Comparison of ENCODE assay signal across 8 cellular contexts in genomic region chr7:25851332-25852248, GRCh38.
DNase-seq lines count a peak whose midpoint lies in the region; ATAC-seq and TF ChIP-seq lines count a peak whose summit lies in the region.

No MANE protein-coding gene starts in this region.

- H3K36me3 Mint-ChIP-seq in T-helper 1 cell treated with Interleukin-12 subunit alpha and Interleukin-12 subunit beta and Interleukin-4 antibody, amounts not matched to agents 30 μg/mL and 1 μg/mL, for 36 hours (ENCODE audit: low read depth): peaks cover 2% of the 10 kb centered on the region

- no peaks in the 10 kb centered on the region for H3K9me3 ChIP-seq in GM23248 (ENCODE audit: low read depth)
- no peaks in the 10 kb centered on the region for H3K9me3 ChIP-seq in body of pancreas
- H3K9me3 ChIP-seq in sigmoid colon: no peaks in the 10 kb centered on the region

- H3K4me3 ChIP-seq in GM23248: peak overlapping the region; percentile 64
- H3K4me3 ChIP-seq in body of pancreas: no peak overlapping the region
- peak overlapping the region; percentile 34 for H3K4me3 ChIP-seq in iPS-11a (ENCODE audit: low read depth, low read length)
- peak overlapping the region in 2 of 4 donors; percentile 32 to 36 for H3K4me3 ChIP-seq in sigmoid colon

- H2AFZ ChIP-seq in GM23248: peak overlapping the region; percentile 81

- H3F3A ChIP-seq in GM23248 (ENCODE audit: insufficient read depth): peaks cover 72% of the 10 kb centered on the region

- no peaks in the 10 kb centered on the region for H3K9me2 ChIP-seq in GM23248 (ENCODE audit: insufficient read depth)

- H3K36me3 ChIP-seq in GM23248 (ENCODE audit: low read depth) (no peaks in the 10 kb centered on the region), body of pancreas (replicated peaks in 1 of 2; ENCODE audit: insufficient read depth in 1 of 2, low read depth in 2 of 2) (no peaks in the 10 kb centered on the region), sigmoid colon (no peaks in the 10 kb centered on the region)

- peak overlapping the region; percentile 77 for H3K4me3 Mint-ChIP-seq in T-helper 1 cell treated with Interleukin-12 subunit alpha and Interleukin-12 subunit beta and Interleukin-4 antibody, amounts not matched to agents 30 μg/mL and 1 μg/mL, for 36 hours

- WGBS in GM23248 (ENCODE audit: low coverage in 1 of 2, low lambda C conversion rate in 2 of 2, missing lambda C conversion rate in 2 of 2), 2 experiments: 31 to 32% methylated on average over 34 of the region's 34 CpGs
- 42% methylated on average over 34 of the region's 34 CpGs for WGBS in body of pancreas, 2 donors
- 34% methylated on average over 34 of the region's 34 CpGs for WGBS in sigmoid colon, 2 donors

- H3K4me1 ChIP-seq in GM23248 (ENCODE audit: insufficient read depth): peaks cover 82% of the 10 kb centered on the region
- H3K4me1 ChIP-seq in body of pancreas: peaks cover 43% of the 10 kb centered on the region
- peaks cover 0 to 86% (median 77%) of the 10 kb centered on the region in 4 donors for H3K4me1 ChIP-seq in sigmoid colon

- peaks cover 23% of the 10 kb centered on the region for H3K4me1 Mint-ChIP-seq in T-helper 1 cell treated with Interleukin-12 subunit alpha and Interleukin-12 subunit beta and Interleukin-4 antibody, amounts not matched to agents 30 μg/mL and 1 μg/mL, for 36 hours (ENCODE audit: low read depth)

- no peak for TF ChIP-seq POLR2A in body of pancreas (IDR thresholded peaks at IDR 0.05)
- TF ChIP-seq POLR2A in sigmoid colon (IDR thresholded peaks at IDR 0.05): no peak

- ATAC-seq in body of pancreas: peak; percentile 78
- ATAC-seq in GM18870 (IDR thresholded peaks at IDR 0.05; ENCODE audit: unreplicated experiment): no peak

- peaks cover 6% of the 10 kb centered on the region; the same call in 1 of the 2 replicates for H3K79me2 ChIP-seq in GM23248 (ENCODE audit: insufficient read depth)

- H3K27me3 Mint-ChIP-seq in T-helper 1 cell treated with Interleukin-12 subunit alpha and Interleukin-12 subunit beta and Interleukin-4 antibody, amounts not matched to agents 30 μg/mL and 1 μg/mL, for 36 hours (ENCODE audit: low read depth): peaks cover 55% of the 10 kb centered on the region

- intact Hi-C loops in body of pancreas (cut with DNase I): no loop called here
- intact Hi-C loops in sigmoid colon (cut with DNase I): loop anchor here (1.0 to 10.0 kb wide), 5 partner anchors 285 to 727 kb away; partner anchors contain the start of gene CYCS

- H3K27ac Mint-ChIP-seq in T-helper 1 cell treated with Interleukin-12 subunit alpha and Interleukin-12 subunit beta and Interleukin-4 antibody, amounts not matched to agents 30 μg/mL and 1 μg/mL, for 36 hours: peak overlapping the region; percentile 78

- TF ChIP-seq CTCF in body of pancreas (IDR thresholded peaks at IDR 0.05): peak; percentile 72 to 82 (median 76)
- TF ChIP-seq CTCF in sigmoid colon (IDR thresholded peaks at IDR 0.05): peak; percentile 81 to 94 (median 93)

- peak overlapping the region; percentile 81 for H3K4me2 ChIP-seq in GM23248 (ENCODE audit: unreplicated experiment)

- no peak for TF ChIP-seq EP300 in sigmoid colon (IDR thresholded peaks at IDR 0.05)

- H3K9ac ChIP-seq in GM23248: peak overlapping the region; percentile 77

- H3K27me3 ChIP-seq in GM23248 (replicated peaks; ENCODE audit: insufficient read depth) (no peaks in the 10 kb centered on the region), body of pancreas (peaks cover 12 to 39% of the 10 kb centered on the region in 2 donors), sigmoid colon (peaks cover 0 to 47% (median 6%) of the 10 kb centered on the region in 3 donors)

- no peak overlapping the region for H3K27ac ChIP-seq in GM23248
- H3K27ac ChIP-seq in body of pancreas: no peak overlapping the region
- peak overlapping the region; percentile 79 to 95 (median 83) for H3K27ac ChIP-seq in sigmoid colon

- in situ Hi-C loops in GM23248 (cut with MboI): loop anchor here (5.0 to 10.0 kb wide), 3 partner anchors 464 to 1323 kb away; partner anchors contain the start of gene HOXA10

- DNase-seq in DMS153 treated with DMSO at 0.1 percent for 48 hours (lab: John Stamatoyannopoulos, UW; ENCODE audit: unreplicated experiment) (peak; percentile 92), GM23248 (peak; percentile 91), NCI-H1105 treated with DMSO at 0.1 percent for 48 hours (lab: John Stamatoyannopoulos, UW) (peak; percentile 75), body of pancreas (peak; percentile 79 to 83 (median 80)), sigmoid colon (peak; percentile 94)

- H3K9me3 Mint-ChIP-seq in T-helper 1 cell treated with Interleukin-12 subunit alpha and Interleukin-12 subunit beta and Interleukin-4 antibody, amounts not matched to agents 30 μg/mL and 1 μg/mL, for 36 hours: no peaks in the 10 kb centered on the region

- H4K20me1 ChIP-seq in GM23248 (ENCODE audit: insufficient read depth): no peaks in the 10 kb centered on the region

Comparison
In these comparisons a context has a peak if more than half of its experiments do, and no peak if none do; other contexts are left out.
1. H3K27ac ChIP-seq: peak in sigmoid colon (4 of 4); none in GM23248 (single experiment) and body of pancreas (0 of 4).
2. H3K4me3 ChIP-seq: peak in GM23248 (single experiment) and iPS-11a (single experiment); none in body of pancreas (0 of 2).
3. Peak in every context shown above with its lines, with median percentiles within 50 percentile points of each other: DNase-seq.